12 cellular contexts compared by ENCODE assay signal in genomic region chr1:111565079-111565478, GRCh38. TPM values are rescaled to one million over a fixed set of nuclear protein-coding genes. Genes with fewer than 3 reads are reported as not detected.
DNase-seq lines count a peak whose midpoint lies in the region; ATAC-seq, FAIRE-seq and TF ChIP-seq lines count a peak whose summit lies in the region.
"Had no signal": no experiment of that assay in that cellular context is flagged by ENCODE, and none has a peak within 500 bp of the region (broad histone marks: within the 10 kb centered on the region; RNA-seq: fewer than 3 reads in every experiment).

No MANE protein-coding gene starts in this region.

- TF ChIP-seq POLR2A in GM18505 (IDR thresholded peaks at IDR 0.05; ENCODE audit: borderline replicate concordance, extremely low read depth, insufficient read depth, insufficient read length) (no peak), GM12892 (IDR thresholded peaks at IDR 0.05; ENCODE audit: low read depth, low read length) (no peak)

- FAIRE-seq in GM12892 (lab: Jason Lieb, UNC), result no peak

- no peaks in the 10 kb centered on the region for H3K27me3 ChIP-seq in hepatocyte

- in situ Hi-C loops in astrocyte of the cerebellum (cut with HindIII; ENCODE audit: low sequenced_read_pairs), result no loop called here

- H3K36me3 ChIP-seq in hepatocyte (replicated peaks; ENCODE audit: insufficient read depth, low read depth), result no peaks in the 10 kb centered on the region
- H3K36me3 ChIP-seq: lower lobe of right lung had no signal

- no peak overlapping the region for H3K4me2 ChIP-seq in hepatocyte

- TF ChIP-seq CTCF in HFFc6 (IDR thresholded peaks at IDR 0.05) (no peak), astrocyte of the cerebellum (IDR thresholded peaks at IDR 0.05; ENCODE audit: low read depth, low read length, missing control alignments) (no peak), hepatocyte (IDR thresholded peaks at IDR 0.05; ENCODE audit: poor library complexity) (no peak)

- H3K9me3 ChIP-seq in hepatocyte (ENCODE audit: low read depth), result no peaks in the 10 kb centered on the region
- H3K9me3 ChIP-seq: lower lobe of right lung had no signal

- H3K4me1 ChIP-seq in hepatocyte (ENCODE audit: insufficient read depth), result peaks cover 3% of the 10 kb centered on the region
- H3K4me1 ChIP-seq: lower lobe of right lung had no signal

- H3K4me3 Mint-ChIP-seq in HFFc6, result peak overlapping the region; percentile 29; the same call in 1 of the 2 replicates
- H3K4me3 Mint-ChIP-seq: activated CD4-positive, alpha-beta T cell treated with anti-CD3 and anti-CD28 coated beads, Interleukin-2, amount 10 ng/mL, durations not matched to agents 24 days and 14 days had no signal

- WGBS in hepatocyte (ENCODE audit: low lambda C conversion rate, missing lambda C conversion rate), result 67% methylated on average over 2 of the region's 2 CpGs

- no peaks in the 10 kb centered on the region for H3K9me3 Mint-ChIP-seq in HFFc6

- no peak overlapping the region for H3K27ac ChIP-seq in hepatocyte
- H3K27ac ChIP-seq: lower lobe of right lung, skin epidermis had no signal

- H3K79me2 ChIP-seq in hepatocyte, result no peaks in the 10 kb centered on the region

- no peak overlapping the region for H2AFZ ChIP-seq in hepatocyte

- no peak for ATAC-seq in GM18505 (IDR thresholded peaks at IDR 0.05; ENCODE audit: unreplicated experiment)
- ATAC-seq: lower lobe of right lung had no signal

- H3K36me3 Mint-ChIP-seq in HFFc6 (ENCODE audit: low read depth), result no peaks in the 10 kb centered on the region

- H4K20me1 ChIP-seq in hepatocyte (ENCODE audit: insufficient read depth, poor library complexity, severe bottlenecking), result no peaks in the 10 kb centered on the region

- peak; percentile 91 for DNase-seq in HFFc6
- peak; percentile 77 for DNase-seq in astrocyte of the cerebellum (ENCODE audit: low read depth)
- DNase-seq in hippocampal formation (lab: John Stamatoyannopoulos, UW), result peak; percentile 57 to 75
- peak; percentile 96 for DNase-seq in stromal cell of bone marrow (ENCODE audit: low read depth)
- DNase-seq in GM12892 (ENCODE audit: insufficient read length), result no peak
- DNase-seq in hepatocyte (ENCODE audit: low spot score), result no peak
- DNase-seq: activated CD4-positive, alpha-beta T cell treated with anti-CD3 and anti-CD28 coated beads, Interleukin-2, amount 10 ng/mL, durations not matched to agents 24 days and 14 days; activated naive CD4-positive, alpha-beta T cell; lower lobe of right lung; SHP77 had no signal

- no peaks in the 10 kb centered on the region for H3K9me2 ChIP-seq in hepatocyte (replicated peaks; ENCODE audit: insufficient read depth)

- H3K4me1 Mint-ChIP-seq in HFFc6 (ENCODE audit: low read depth), result peaks cover 64% of the 10 kb centered on the region

- H3K4me3 ChIP-seq in astrocyte of the cerebellum (ENCODE audit: low read depth, low read length), result no peak overlapping the region
- no peak overlapping the region for H3K4me3 ChIP-seq in hepatocyte
- H3K4me3 ChIP-seq: lower lobe of right lung, skin epidermis had no signal

- no peaks in the 10 kb centered on the region for H3K27me3 Mint-ChIP-seq in HFFc6 (ENCODE audit: insufficient read depth)
- H3K27me3 Mint-ChIP-seq: activated CD4-positive, alpha-beta T cell treated with anti-CD3 and anti-CD28 coated beads, Interleukin-2, amount 10 ng/mL, durations not matched to agents 24 days and 14 days had no signal

- H3K27ac Mint-ChIP-seq in HFFc6, result peak overlapping the region; percentile 84
- H3K27ac Mint-ChIP-seq: activated CD4-positive, alpha-beta T cell treated with anti-CD3 and anti-CD28 coated beads, Interleukin-2, amount 10 ng/mL, durations not matched to agents 24 days and 14 days had no signal

RNA-seq across cellular contexts. Expression of gene RAP1A, which starts 54.5 kb away (rescaled TPM):
- total RNA-seq in HFFc6 (2021; fragmentation: NEBNext Ultra II Directional; extraction: Animal tissue kit (Norgen Biotek cat#: 25700)), result 10 to 100 TPM; 75.7 to 82.9 (median 80.3) TPM
- polyA plus RNA-seq in GM12892 (2012; ENCODE audit: missing spikeins), result 255 TPM
- 49.6 and 56.2 TPM in 2 replicates for total RNA-seq in hepatocyte
- polyA plus RNA-seq in hepatocyte, result 34.2 and 48.8 TPM in 2 replicates

Comparison
In these comparisons a context has a peak if more than half of its experiments do, and no peak if none do; other contexts are left out.
1. DNase-seq: peak in HFFc6 (single experiment), astrocyte of the cerebellum (single experiment), hippocampal formation (2 of 2) and stromal cell of bone marrow (single experiment); none in GM12892 (single experiment) and hepatocyte (single experiment).